In genomic region chr9:134651226-134651905, GRCh38 we compare ENCODE assay signal across 19 cellular contexts. TPM values are rescaled to one million over a fixed set of nuclear protein-coding genes. Genes with fewer than 3 reads are reported as not detected.
"Had no signal": no experiment of that assay in that cellular context is flagged by ENCODE, and none has a peak within 500 bp of the region (broad histone marks: within the 10 kb centered on the region; RNA-seq: fewer than 3 reads in every experiment).

No MANE protein-coding gene starts in this region.

- H3K27ac Mint-ChIP-seq: activated CD4-positive, alpha-beta T cell treated with anti-CD3 and anti-CD28 coated beads, Interleukin-2, amount 10 ng/mL, durations not matched to agents 7 days and 5 days; activated CD8-positive, alpha-beta T cell treated with anti-CD3 and anti-CD28 coated beads, Interleukin-2, amount 10 ng/mL, durations not matched to agents 7 days and 5 days; activated naive CD4-positive, alpha-beta T cell treated with anti-CD3 and anti-CD28 coated beads for 36 hours; naive thymus-derived CD8-positive, alpha-beta T cell had no signal

- DNase-seq: activated CD4-positive, alpha-beta T cell treated with anti-CD3 and anti-CD28 coated beads, Interleukin-2, amount 10 ng/mL, durations not matched to agents 7 days and 5 days; activated CD8-positive, alpha-beta T cell treated with anti-CD3 and anti-CD28 coated beads, Interleukin-2, amount 10 ng/mL, durations not matched to agents 7 days and 5 days; activated naive CD4-positive, alpha-beta T cell treated with anti-CD3 and anti-CD28 coated beads for 36 hours; activated T-cell treated with anti-CD3 and anti-CD28 coated beads, Interleukin-2, amount 50 U/mL, for 4 hours; anterior cingulate cortex; cerebellar nuclear complex; effector memory CD4-positive, alpha-beta T cell; esophagus squamous epithelium; mesendoderm; retina; stimulated activated CD4-positive, alpha-beta T cell treated with anti-CD3 and anti-CD28 coated beads, Interleukin-15, amount 100 ng/mL, for 24 hours; stimulated activated CD4-positive, alpha-beta T cell treated with anti-CD3 and anti-CD28 coated beads, Interleukin-2, amount 100 ng/mL, for 48 hours; stomach; T1000; testis; upper lobe of left lung had no signal

- H3K36me3 ChIP-seq: breast epithelium, esophagus squamous epithelium, stomach, upper lobe of left lung had no signal

- H3K27me3 Mint-ChIP-seq: activated CD4-positive, alpha-beta T cell treated with anti-CD3 and anti-CD28 coated beads, Interleukin-2, amount 10 ng/mL, durations not matched to agents 7 days and 5 days had no signal

- ATAC-seq: activated CD8-positive, alpha-beta T cell treated with anti-CD3 and anti-CD28 coated beads, Interleukin-2, amount 10 ng/mL, durations not matched to agents 7 days and 5 days; activated T-cell treated with anti-CD3 and anti-CD28 coated beads, Interleukin-2, amount 50 U/mL, for 4 hours; naive thymus-derived CD8-positive, alpha-beta T cell; SK-N-SH treated with all-trans-retinoic acid at 6 μM for 48 hours had no signal

- H3K9me3 Mint-ChIP-seq: activated CD4-positive, alpha-beta T cell treated with anti-CD3 and anti-CD28 coated beads, Interleukin-2, amount 10 ng/mL, durations not matched to agents 7 days and 5 days; activated naive CD4-positive, alpha-beta T cell treated with anti-CD3 and anti-CD28 coated beads for 36 hours; activated T-cell treated with anti-CD3 and anti-CD28 coated beads, Interleukin-2, amount 50 U/mL, for 4 hours; naive thymus-derived CD8-positive, alpha-beta T cell had no signal

- H3K4me3 ChIP-seq: breast epithelium, esophagus squamous epithelium, stomach, testis, upper lobe of left lung had no signal

- H3K9me3 ChIP-seq: breast epithelium, esophagus squamous epithelium, stomach, testis, upper lobe of left lung had no signal

- H3K4me1 Mint-ChIP-seq: activated CD4-positive, alpha-beta T cell treated with anti-CD3 and anti-CD28 coated beads, Interleukin-2, amount 10 ng/mL, durations not matched to agents 7 days and 5 days; naive thymus-derived CD8-positive, alpha-beta T cell had no signal

- H3K36me3 Mint-ChIP-seq: naive thymus-derived CD8-positive, alpha-beta T cell had no signal

- H3K4me3 Mint-ChIP-seq: activated CD4-positive, alpha-beta T cell treated with anti-CD3 and anti-CD28 coated beads, Interleukin-2, amount 10 ng/mL, durations not matched to agents 7 days and 5 days; activated CD8-positive, alpha-beta T cell treated with anti-CD3 and anti-CD28 coated beads, Interleukin-2, amount 10 ng/mL, durations not matched to agents 7 days and 5 days; activated naive CD4-positive, alpha-beta T cell treated with anti-CD3 and anti-CD28 coated beads for 36 hours; activated T-cell treated with anti-CD3 and anti-CD28 coated beads, Interleukin-2, amount 50 U/mL, for 4 hours; naive thymus-derived CD8-positive, alpha-beta T cell had no signal

- H3K27me3 ChIP-seq: breast epithelium, esophagus squamous epithelium, stomach, testis, upper lobe of left lung had no signal

- H3K27ac ChIP-seq: breast epithelium, testis, upper lobe of left lung had no signal

RNA-seq across cellular contexts. Expression of gene COL5A1, which starts 9.8 kb away (rescaled TPM):
- polyA plus RNA-seq: naive thymus-derived CD8-positive, alpha-beta T cell had no signal
